In the genomic region with DNA sequence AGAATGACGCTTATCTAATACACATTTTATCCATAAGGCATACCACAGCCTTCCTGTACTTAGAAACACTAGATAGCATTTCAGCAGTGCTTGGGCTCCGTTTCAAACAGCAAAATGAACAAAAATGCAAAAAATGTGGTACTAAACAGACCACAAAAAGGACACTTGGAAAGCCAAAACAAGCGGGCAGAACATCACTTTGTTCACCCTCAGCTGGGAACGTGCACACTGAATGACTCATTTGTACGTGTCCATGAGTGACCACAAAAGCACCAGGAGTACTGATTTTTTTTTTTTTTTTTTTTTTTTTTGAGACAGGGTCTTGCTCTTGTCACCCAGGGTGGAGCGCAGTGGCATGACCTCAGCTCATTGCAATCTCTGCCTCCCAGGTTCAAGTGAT, we compare ENCODE assay signal across 9 cellular contexts. TPM values are rescaled to one million over a fixed set of nuclear protein-coding genes. Genes with fewer than 3 reads are reported as not detected.
DNase-seq lines count a peak whose midpoint lies in the region; ATAC-seq, FAIRE-seq and TF ChIP-seq lines count a peak whose summit lies in the region.
"Had no signal": no experiment of that assay in that cellular context is flagged by ENCODE, and none has a peak within 500 bp of the region (broad histone marks: within the 10 kb centered on the region; RNA-seq: fewer than 3 reads in every experiment).

No MANE protein-coding gene starts in this region.

- H3K9ac ChIP-seq in HCT116 (ENCODE audit: low read length) = no peak overlapping the region

- H3K79me2 ChIP-seq in HCT116 (ENCODE audit: insufficient read depth, low read length) = no peaks in the 10 kb centered on the region

- CTCF ChIA-PET in HCT116 (lab: Charles Lee) = no interaction called here

- H3K4me3 ChIP-seq in HCT116 (replicated peaks in 1 of 2; ENCODE audit: low read depth in 1 of 2, low read length in 2 of 2) (0 out of 4 replicates have a peak overlapping the region, but pooled peaks of 1 of the 2 experiments have one; percentile 2), left lung (no peak overlapping the region), small intestine (ENCODE audit: low read depth in 1 of 2, low read length in 2 of 2) (no peak overlapping the region)

- no peaks in the 10 kb centered on the region for H3K9me3 ChIP-seq in HCT116 (ENCODE audit: control insufficient read depth in 1 of 2, insufficient read depth in 1 of 2, low read depth in 1 of 2, low read length in 2 of 2)
- H3K9me3 ChIP-seq in left lung = no peaks in the 10 kb centered on the region
- H3K9me3 ChIP-seq in small intestine (ENCODE audit: control insufficient read depth, low read depth) = no peaks in the 10 kb centered on the region

- no peaks in the 10 kb centered on the region for H3K9me2 ChIP-seq in HCT116 (ENCODE audit: insufficient read depth)

- RAD21 ChIA-PET in HCT116 (lab: Charles Lee; ENCODE audit: low non-redundant PET in 1 of 2, low total read pairs in 2 of 2, uncharacterized antibody in 2 of 2, unreplicated experiment in 2 of 2) = interaction anchor here in 1 of 2 experiments (0.7 kb wide), 1 partner anchor 173 kb away, joined by 4 read pairs; no protein-coding TSS in a partner anchor

- H3K36me3 ChIP-seq in HCT116 (ENCODE audit: control insufficient read depth in 1 of 2, insufficient read depth in 2 of 2, low read length in 2 of 2) (no peaks in the 10 kb centered on the region), left lung (no peaks in the 10 kb centered on the region), small intestine (ENCODE audit: control insufficient read depth in 2 of 2, insufficient read depth in 2 of 2, low read length in 2 of 2) (no peaks in the 10 kb centered on the region)

- ATAC-seq in HCT116 = peak; percentile 86
- ATAC-seq in left lung = peak; percentile 21

- peaks cover 19 to 33% of the 10 kb centered on the region in 2 experiments for H3K4me1 ChIP-seq in HCT116 (ENCODE audit: control insufficient read depth in 1 of 2, insufficient read depth in 2 of 2, low read length in 2 of 2)
- peaks cover 13 to 74% of the 10 kb centered on the region in 2 donors for H3K4me1 ChIP-seq in left lung
- peaks cover 9 to 17% of the 10 kb centered on the region in 2 donors for H3K4me1 ChIP-seq in small intestine (ENCODE audit: control insufficient read depth in 2 of 2, insufficient read depth in 1 of 2, low read depth in 1 of 2, low read length in 1 of 2)

- TF ChIP-seq RAD21 in HCT116 (IDR thresholded peaks at IDR 0.05; ENCODE audit: low read depth) = no peak

- BruUV-seq in HCT116 (replicated peaks; lab: Mats Ljungman, UMichigan) = no TSS peak

- no peak overlapping the region for H3K27ac ChIP-seq in HCT116 (ENCODE audit: low read depth, low read length)
- peak overlapping the region in 1 of 2 donors; percentile 13 for H3K27ac ChIP-seq in left lung
- H3K27ac ChIP-seq in small intestine (ENCODE audit: low read depth in 1 of 2, low read length in 1 of 2) = no peak overlapping the region

- intact Hi-C loops in HCT116 (cut with micrococcal nuclease) = loop anchor here (10.0 kb wide), 1 partner anchor 529 kb away; the partner anchor contains the start of genes EFCAB11 and TDP1
- intact Hi-C loops in left lung (cut with DNase I) = no loop called here

- POLR2A ChIA-PET in HCT116 (lab: Charles Lee) = no interaction called here

- H3K4me2 ChIP-seq in HCT116 (ENCODE audit: low read length) = peak overlapping the region; percentile 40

- H3K27me3 ChIP-seq in HCT116 (ENCODE audit: insufficient read depth, low read length) = 0 out of 2 replicates have a peak, but pooled peaks cover 5% of the 10 kb centered on the region
- H3K27me3 ChIP-seq in left lung = no peaks in the 10 kb centered on the region
- no peaks in the 10 kb centered on the region for H3K27me3 ChIP-seq in small intestine (ENCODE audit: control insufficient read depth in 2 of 2, insufficient read depth in 2 of 2, low read length in 2 of 2)

- H2AFZ ChIP-seq in HCT116 (ENCODE audit: low read depth, low read length, poor library complexity, severe bottlenecking) = no peak overlapping the region

- WGBS in small intestine, 3 donors = 70 to 89% (median 75%) methylated on average over 6 of the region's 6 CpGs

- no peaks in the 10 kb centered on the region for H4K20me1 ChIP-seq in HCT116 (ENCODE audit: insufficient read depth)

- TF ChIP-seq POLR2A in HCT116 (IDR thresholded peaks at IDR 0.05; ENCODE audit: borderline replicate concordance, extremely low read depth, insufficient read depth, insufficient read length) = no peak

- TF ChIP-seq CTCF in HCT116 (IDR thresholded peaks at IDR 0.05 in 2 of 3, conservative IDR thresholded peaks at IDR 0.05 in 1 of 3; ENCODE audit: borderline replicate concordance in 1 of 3, insufficient read depth in 1 of 3, low read depth in 2 of 3, low read length in 2 of 3) (no peak), left lung (IDR thresholded peaks at IDR 0.05) (no peak), GM10266 (IDR thresholded peaks at IDR 0.05; ENCODE audit: control insufficient read depth, insufficient read depth, low read depth, missing control alignments) (no peak)

- no peak for FAIRE-seq in small intestine (lab: Jason Lieb, UNC)
- FAIRE-seq: islet of Langerhans had no signal

- DNase-seq in GM03348 (ENCODE audit: low spot score) (peak; percentile 85), HCT116 (ENCODE audit: low read depth, low spot score) (peak; percentile 48), T1000 (lab: John Stamatoyannopoulos, UW) (peak; percentile 80), left lung (no peak), small intestine (no peak), GM10266 (ENCODE audit: extremely low spot score) (no peak), iPS-NIHi7 (ENCODE audit: extremely low spot score) (no peak), HT-29 (ENCODE audit: low spot score) (no peak)

TF ChIP-seq in HCT116, 20 proteins besides CTCF, POLR2A, EP300 and RAD21 (continues in another document):
- peak; percentile 62 for TF ChIP-seq SP1 (IDR thresholded peaks at IDR 0.05; ENCODE audit: low read depth)
- TF ChIP-seq TCF7L2 (IDR thresholded peaks at IDR 0.05; ENCODE audit: borderline replicate concordance, extremely low read depth, insufficient read depth, insufficient read length) = no peak
- no peak for TF ChIP-seq YY1 (IDR thresholded peaks at IDR 0.05; ENCODE audit: extremely low read depth, insufficient replicate concordance, low read depth, low read length)
- no peak for TF ChIP-seq CEBPB (IDR thresholded peaks at IDR 0.05; ENCODE audit: low read depth)
- peak; percentile 82 for TF ChIP-seq FOSL1 (IDR thresholded peaks at IDR 0.05; ENCODE audit: low read depth)
- no peak for TF ChIP-seq ZNF274 (IDR thresholded peaks at IDR 0.05; ENCODE audit: low read depth, low read length)
- TF ChIP-seq SIN3A (IDR thresholded peaks at IDR 0.05; ENCODE audit: low read depth) = no peak
- no peak for TF ChIP-seq EZH2 (IDR thresholded peaks at IDR 0.05)
- TF ChIP-seq EZH2phosphoT487 (IDR thresholded peaks at IDR 0.05; ENCODE audit: borderline replicate concordance) = no peak
- TF ChIP-seq EGR1 (IDR thresholded peaks at IDR 0.05; ENCODE audit: low read depth) = no peak
- TF ChIP-seq POLR2AphosphoS5 (IDR thresholded peaks at IDR 0.05; ENCODE audit: low read depth, low read length) = no peak
- no peak for TF ChIP-seq ATF3 (IDR thresholded peaks at IDR 0.05)
- TF ChIP-seq ZFX (IDR thresholded peaks at IDR 0.05) = no peak
- TF ChIP-seq CBX3 (IDR thresholded peaks at IDR 0.05; ENCODE audit: low read depth) = peak; percentile 43
- no peak for TF ChIP-seq ELF1 (IDR thresholded peaks at IDR 0.05; ENCODE audit: borderline replicate concordance, low read depth)
- TF ChIP-seq, protein P1, sequence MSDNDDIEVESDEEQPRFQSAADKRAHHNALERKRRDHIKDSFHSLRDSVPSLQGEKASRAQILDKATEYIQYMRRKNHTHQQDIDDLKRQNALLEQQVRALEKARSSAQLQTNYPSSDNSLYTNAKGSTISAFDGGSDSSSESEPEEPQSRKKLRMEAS (IDR thresholded peaks at IDR 0.05) = peak; percentile 38; the same call in 1 of the 2 replicates
- peak; percentile 72 for TF ChIP-seq JUND (IDR thresholded peaks at IDR 0.05)
- TF ChIP-seq, protein P2, sequence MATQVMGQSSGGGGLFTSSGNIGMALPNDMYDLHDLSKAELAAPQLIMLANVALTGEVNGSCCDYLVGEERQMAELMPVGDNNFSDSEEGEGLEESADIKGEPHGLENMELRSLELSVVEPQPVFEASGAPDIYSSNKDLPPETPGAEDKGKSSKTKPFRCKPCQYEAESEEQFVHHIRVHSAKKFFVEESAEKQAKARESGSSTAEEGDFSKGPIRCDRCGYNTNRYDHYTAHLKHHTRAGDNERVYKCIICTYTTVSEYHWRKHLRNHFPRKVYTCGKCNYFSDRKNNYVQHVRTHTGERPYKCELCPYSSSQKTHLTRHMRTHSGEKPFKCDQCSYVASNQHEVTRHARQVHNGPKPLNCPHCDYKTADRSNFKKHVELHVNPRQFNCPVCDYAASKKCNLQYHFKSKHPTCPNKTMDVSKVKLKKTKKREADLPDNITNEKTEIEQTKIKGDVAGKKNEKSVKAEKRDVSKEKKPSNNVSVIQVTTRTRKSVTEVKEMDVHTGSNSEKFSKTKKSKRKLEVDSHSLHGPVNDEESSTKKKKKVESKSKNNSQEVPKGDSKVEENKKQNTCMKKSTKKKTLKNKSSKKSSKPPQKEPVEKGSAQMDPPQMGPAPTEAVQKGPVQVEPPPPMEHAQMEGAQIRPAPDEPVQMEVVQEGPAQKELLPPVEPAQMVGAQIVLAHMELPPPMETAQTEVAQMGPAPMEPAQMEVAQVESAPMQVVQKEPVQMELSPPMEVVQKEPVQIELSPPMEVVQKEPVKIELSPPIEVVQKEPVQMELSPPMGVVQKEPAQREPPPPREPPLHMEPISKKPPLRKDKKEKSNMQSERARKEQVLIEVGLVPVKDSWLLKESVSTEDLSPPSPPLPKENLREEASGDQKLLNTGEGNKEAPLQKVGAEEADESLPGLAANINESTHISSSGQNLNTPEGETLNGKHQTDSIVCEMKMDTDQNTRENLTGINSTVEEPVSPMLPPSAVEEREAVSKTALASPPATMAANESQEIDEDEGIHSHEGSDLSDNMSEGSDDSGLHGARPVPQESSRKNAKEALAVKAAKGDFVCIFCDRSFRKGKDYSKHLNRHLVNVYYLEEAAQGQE (IDR thresholded peaks at IDR 0.05; ENCODE audit: low read depth) = no peak
- no peak for TF ChIP-seq SRF (IDR thresholded peaks at IDR 0.05; ENCODE audit: low read depth)

RNA-seq across cellular contexts. Expression of gene FOXN3, which starts 8.9 kb away (rescaled TPM):
- total RNA-seq in HCT116 (2021; ENCODE audit: unreplicated experiment) (20.0 TPM), left lung (10 to 100 TPM; 71.1 to 80.7 TPM)
- polyA plus RNA-seq in HCT116 (2012) = 7.7 and 8.3 TPM in 2 replicates
- 10 to 100 TPM; 22.0 to 47.3 (median 47.2) TPM for polyA plus RNA-seq in small intestine
- total RNA-seq in HT-29 (2014; rRNA removed; shearing (Covaris generic)) = 8.8 and 9.4 TPM in 2 replicates

Comparison
In these comparisons a context has a peak if more than half of its experiments do, and no peak if none do; other contexts are left out.
1. DNase-seq: peak in GM03348 (single experiment), HCT116 (single experiment) and T1000 (single experiment); none in left lung (0 of 2), small intestine (single experiment), GM10266 (single experiment), iPS-NIHi7 (single experiment) and HT-29 (single experiment).